In the genomic region with DNA sequence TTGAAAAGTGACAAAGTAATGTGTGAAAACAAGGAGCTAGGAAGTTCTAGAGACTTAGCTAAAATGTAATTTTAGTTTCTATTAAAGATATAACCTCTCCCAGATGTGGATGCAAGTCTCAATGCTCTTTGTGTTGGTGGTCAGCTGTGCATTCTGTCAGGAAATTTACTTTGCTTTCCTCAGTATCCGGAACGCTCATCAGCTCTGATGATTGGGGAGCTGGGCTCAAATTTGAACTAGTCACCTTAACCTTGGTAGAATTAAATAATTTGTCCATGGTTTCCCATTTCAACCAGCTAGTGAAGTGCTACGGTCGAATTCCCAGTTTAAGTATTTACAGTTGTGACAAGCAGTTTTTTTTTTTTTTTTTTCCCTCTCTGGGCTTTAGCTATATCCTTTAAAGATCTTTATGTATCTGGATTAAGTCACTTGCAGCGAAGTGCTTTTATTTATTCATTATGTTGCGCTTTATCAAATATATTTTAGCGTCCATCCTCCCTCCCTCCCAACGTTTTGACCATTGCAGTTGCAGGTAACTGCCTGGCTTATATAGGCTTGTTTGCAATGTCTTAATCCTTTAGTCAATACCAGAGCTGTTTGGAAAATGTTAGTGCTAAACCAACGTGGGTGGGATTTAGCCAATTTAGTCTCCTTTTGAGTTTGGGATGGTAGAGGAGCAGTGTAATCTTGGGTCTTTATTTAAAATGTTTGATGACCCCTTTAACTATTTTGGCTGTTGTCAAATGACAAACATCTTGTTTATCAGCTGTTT, we compare ENCODE assay signal across 8 cellular contexts. TPM values are rescaled to one million over a fixed set of nuclear protein-coding genes. Genes with fewer than 3 reads are reported as not detected.
DNase-seq lines count a peak whose midpoint lies in the region; ATAC-seq and TF ChIP-seq lines count a peak whose summit lies in the region.

No MANE protein-coding gene starts in this region.

- H3K9ac ChIP-seq in SK-N-MC (ENCODE audit: insufficient read length) = peak overlapping the region; percentile 80

- H3K4me2 ChIP-seq in GM23338 = peak overlapping the region; percentile 90

- ATAC-seq in GM23338 (no peak), GM18867 (IDR thresholded peaks at IDR 0.05; ENCODE audit: unreplicated experiment) (no peak), HG02610 (IDR thresholded peaks at IDR 0.05; ENCODE audit: unreplicated experiment) (no peak)

- no peaks in the 10 kb centered on the region for H3F3A ChIP-seq in GM23338 (replicated peaks; ENCODE audit: low read depth)

- DNase-seq in GM23338 (ENCODE audit: low spot score) (no peak), SK-N-MC (ENCODE audit: low read depth, low spot score) (no peak), fibroblast of villous mesenchyme (ENCODE audit: low read depth) (no peak), skeletal muscle cell (ENCODE audit: low read depth) (no peak), NCI-H345 (lab: John Stamatoyannopoulos, UW) (no peak)
- DNase-seq in activated effector memory CD4-positive, alpha-beta T cell treated with anti-CD3 and anti-CD28 coated beads, Interleukin-2, amount 50 U/mL, for 16 hours = no peak

- H3K27me3 Mint-ChIP-seq in GM23338 (ENCODE audit: insufficient read depth, low read depth, poor library complexity) = peaks cover 2% of the 10 kb centered on the region

- peaks cover 71% of the 10 kb centered on the region for H3K79me2 ChIP-seq in GM23338 (replicated peaks; ENCODE audit: insufficient read depth)

- H4K20me1 ChIP-seq in GM23338 (replicated peaks; ENCODE audit: insufficient read depth) = peaks cover 34% of the 10 kb centered on the region

- no peaks in the 10 kb centered on the region for H3K9me2 ChIP-seq in GM23338 (ENCODE audit: insufficient read depth)

- H3K36me3 Mint-ChIP-seq in GM23338 (ENCODE audit: low read depth) = peaks cover 38% of the 10 kb centered on the region

- no peaks in the 10 kb centered on the region for H3K27me3 ChIP-seq in GM23338 (ENCODE audit: insufficient read depth)

- no peak overlapping the region for H2AFZ ChIP-seq in GM23338

- H3K36me3 ChIP-seq in GM23338 (ENCODE audit: insufficient read depth) (peaks cover 13% of the 10 kb centered on the region; the same call in 1 of the 2 replicates), SK-N-MC (ENCODE audit: insufficient read depth, low read length) (peaks cover 25% of the 10 kb centered on the region)

- peaks cover 4% of the 10 kb centered on the region; the same call in 1 of the 3 replicates for H3K9me3 Mint-ChIP-seq in GM23338

- H3K4me3 ChIP-seq in GM23338 = peak overlapping the region; percentile 92
- peak overlapping the region; percentile 91 for H3K4me3 ChIP-seq in SK-N-MC
- H3K4me3 ChIP-seq in fibroblast of villous mesenchyme (ENCODE audit: low read depth, low read length) = peak overlapping the region; percentile 95
- peak overlapping the region; percentile 85 for H3K4me3 ChIP-seq in skeletal muscle cell (ENCODE audit: low read depth, low read length)

- H3K27ac Mint-ChIP-seq in GM23338 = no peak overlapping the region

- H3K9me3 ChIP-seq in SK-N-MC (ENCODE audit: low read depth, low read length) = no peaks in the 10 kb centered on the region

- no peak overlapping the region for H3K27ac ChIP-seq in GM23338 (ENCODE audit: low read depth)
- no peak overlapping the region for H3K27ac ChIP-seq in SK-N-MC

- peaks cover 18% of the 10 kb centered on the region for H3K4me1 ChIP-seq in GM23338 (ENCODE audit: insufficient read depth)

- peak overlapping the region; percentile 96 for H3K4me3 Mint-ChIP-seq in GM23338

- H3K4me1 Mint-ChIP-seq in GM23338 = peaks cover 17% of the 10 kb centered on the region

- TF ChIP-seq CTCF in GM23338 (conservative IDR thresholded peaks at IDR 0.05; ENCODE audit: low read depth in 2 of 2) (no peak), fibroblast of villous mesenchyme (IDR thresholded peaks at IDR 0.05; ENCODE audit: insufficient read depth, low read depth, low read length) (no peak)

TF ChIP-seq in GM23338, 12 proteins besides CTCF, POLR2A, EP300 and RAD21:
- no peak for TF ChIP-seq JUNB (IDR thresholded peaks at IDR 0.05; ENCODE audit: unreplicated experiment)
- no peak for TF ChIP-seq REST (IDR thresholded peaks at IDR 0.05; ENCODE audit: unreplicated experiment)
- no peak for TF ChIP-seq ZNF114 (CRISPR knock-in tag; IDR thresholded peaks at IDR 0.05)
- no peak for TF ChIP-seq NANOG (IDR thresholded peaks at IDR 0.05; ENCODE audit: borderline replicate concordance)
- no peak for TF ChIP-seq POLR2AphosphoS5 (IDR thresholded peaks at IDR 0.05; ENCODE audit: low read depth)
- TF ChIP-seq STAT1 (IDR thresholded peaks at IDR 0.05; ENCODE audit: unreplicated experiment) = no peak
- TF ChIP-seq CREB1 (CRISPR knock-in tag; IDR thresholded peaks at IDR 0.05; ENCODE audit: low read depth) = no peak

RNA-seq across cellular contexts. Expression of gene OGT, which starts 2.1 kb away (rescaled TPM):
- total RNA-seq in GM23338 (2014; rRNA removed; shearing (Covaris generic)) = 128 and 163 TPM in 2 replicates
- 35.5 and 43.3 TPM in 2 replicates for polyA plus RNA-seq in GM23338 (2016; fragmentation: Nextera tagmentation; extraction: Ambion mirVana)
- total RNA-seq in fibroblast of villous mesenchyme = 124 and 159 TPM in 2 replicates

RNA-seq across cellular contexts. Expression of gene GCNA, which starts 43.3 kb away (rescaled TPM):
- total RNA-seq in GM23338 (2014; rRNA removed; shearing (Covaris generic)) = 1.5 and 2.7 TPM in 2 replicates
- polyA plus RNA-seq in GM23338 (2016; fragmentation: Nextera tagmentation; extraction: Ambion mirVana) = 0.63 and 1.2 TPM in 2 replicates
- 1.6 and 2.6 TPM in 2 replicates for total RNA-seq in fibroblast of villous mesenchyme
